17 cellular contexts compared by ENCODE assay signal in genomic region chrX:7446815-7447214, GRCh38.
"Had no signal": no experiment of that assay in that cellular context is flagged by ENCODE, and none has a peak within 500 bp of the region (broad histone marks: within the 10 kb centered on the region; RNA-seq: fewer than 3 reads in every experiment).

No MANE protein-coding gene starts in this region.

- H3K27ac Mint-ChIP-seq: activated naive CD4-positive, alpha-beta T cell treated with anti-CD3 and anti-CD28 coated beads, Interleukin-2, amount 50 U/mL, for 24 hours; activated T-helper 17 cell treated with anti-CD3 and anti-CD28 coated beads, Interleukin-2, amount 50 U/mL, for 72 hours; memory B cell; nephron progenitor cell; T-helper 1 cell treated with Interleukin-12 subunit alpha and Interleukin-12 subunit beta and Interleukin-4 antibody, amounts not matched to agents 30 μg/mL and 1 μg/mL, for 36 hours had no signal

- H3K9me3 Mint-ChIP-seq: activated naive CD4-positive, alpha-beta T cell treated with anti-CD3 and anti-CD28 coated beads, Interleukin-2, amount 50 U/mL, for 24 hours; activated T-helper 17 cell treated with anti-CD3 and anti-CD28 coated beads, Interleukin-2, amount 50 U/mL, for 72 hours; memory B cell; nephron progenitor cell had no signal

- DNase-seq: activated CD4-positive, alpha-beta T cell treated with anti-CD3 and anti-CD28 coated beads for 4 hours; activated CD8-positive, alpha-beta memory T cell treated with anti-CD3 and anti-CD28 coated beads for 24 hours; amniotic stem cell; body of pancreas; effector memory CD4-positive, alpha-beta T cell; erythroblast; glutamatergic neuron; left colon; nephron progenitor cell; stimulated activated CD4-positive, alpha-beta T cell treated with anti-CD3 and anti-CD28 coated beads, Interleukin-4, amount 100 ng/mL, for 4 hours; stomach had no signal

- H3K4me1 Mint-ChIP-seq: activated naive CD4-positive, alpha-beta T cell treated with anti-CD3 and anti-CD28 coated beads, Interleukin-2, amount 50 U/mL, for 24 hours; activated T-helper 17 cell treated with anti-CD3 and anti-CD28 coated beads, Interleukin-2, amount 50 U/mL, for 72 hours; memory B cell; nephron progenitor cell had no signal

- H3K4me3 ChIP-seq: body of pancreas, stomach, thoracic aorta, vagina had no signal

- H3K27me3 Mint-ChIP-seq: activated naive CD4-positive, alpha-beta T cell treated with anti-CD3 and anti-CD28 coated beads, Interleukin-2, amount 50 U/mL, for 24 hours; activated T-helper 17 cell treated with anti-CD3 and anti-CD28 coated beads, Interleukin-2, amount 50 U/mL, for 72 hours; memory B cell had no signal

- H3K36me3 Mint-ChIP-seq: activated naive CD4-positive, alpha-beta T cell treated with anti-CD3 and anti-CD28 coated beads, Interleukin-2, amount 50 U/mL, for 24 hours; memory B cell had no signal

- H3K4me3 Mint-ChIP-seq: activated naive CD4-positive, alpha-beta T cell treated with anti-CD3 and anti-CD28 coated beads, Interleukin-2, amount 50 U/mL, for 24 hours; activated T-helper 17 cell treated with anti-CD3 and anti-CD28 coated beads, Interleukin-2, amount 50 U/mL, for 72 hours; memory B cell; nephron progenitor cell; T-helper 1 cell treated with Interleukin-12 subunit alpha and Interleukin-12 subunit beta and Interleukin-4 antibody, amounts not matched to agents 30 μg/mL and 1 μg/mL, for 36 hours had no signal

- ATAC-seq: activated T-helper 17 cell treated with anti-CD3 and anti-CD28 coated beads, Interleukin-2, amount 50 U/mL, for 72 hours; body of pancreas; left colon had no signal
